ENCODE assay signal across 8 cellular contexts in the genomic region with DNA sequence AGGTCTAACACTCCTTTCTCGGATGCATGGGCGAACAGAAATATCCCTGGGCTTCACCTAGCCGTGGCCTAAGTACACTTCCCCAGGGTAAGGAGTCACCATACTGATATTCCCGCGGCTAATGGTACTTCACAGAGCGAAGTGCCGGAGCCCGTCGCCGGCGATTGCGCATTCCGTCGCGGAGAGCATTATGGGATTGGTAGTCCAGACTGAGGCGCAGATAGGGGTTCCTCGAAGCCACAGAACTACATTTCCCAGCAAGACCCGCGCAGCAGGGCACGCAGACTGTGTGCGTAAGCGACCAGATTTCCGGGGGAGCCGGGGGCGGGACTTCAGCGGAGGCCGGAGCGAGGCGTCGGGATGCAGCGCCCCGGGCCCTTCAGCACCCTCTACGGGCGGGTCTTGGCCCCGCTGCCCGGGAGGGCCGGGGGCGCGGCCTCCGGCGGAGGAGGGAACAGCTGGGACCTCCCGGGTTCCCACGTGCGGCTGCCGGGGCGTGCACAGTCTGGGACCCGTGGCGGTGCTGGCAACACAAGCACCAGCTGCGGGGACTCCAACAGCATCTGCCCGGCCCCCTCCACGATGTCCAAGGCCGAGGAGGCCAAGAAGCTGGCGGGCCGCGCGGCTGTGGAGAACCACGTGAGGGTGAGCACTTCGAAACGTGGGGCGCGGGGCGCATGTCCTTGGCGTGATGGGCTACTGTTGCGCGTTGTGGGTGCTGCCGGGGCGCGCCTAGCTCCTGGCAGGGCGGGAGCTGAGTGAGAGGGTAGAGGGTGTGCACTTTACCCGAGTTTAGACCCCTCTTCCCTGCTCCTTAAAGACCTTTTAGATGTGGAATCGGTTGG. TPM values are rescaled to one million over a fixed set of nuclear protein-coding genes. Genes with fewer than 3 reads are reported as not detected.
A peak's percentile ranks its signal among the peaks of the same experiment; 100 is the strongest.
DNase-seq lines count a peak whose midpoint lies in the region; ATAC-seq and TF ChIP-seq lines count a peak whose summit lies in the region.

RPIA (plus strand) TSS at position 335 of the 845 bp plus-strand sequence; CDS start at position 361, 26 bp downstream.

- H3K36me3 Mint-ChIP-seq in chondrocyte (ENCODE audit: low read depth), result no peaks in the 10 kb centered on the region

- H3K4me1 Mint-ChIP-seq in chondrocyte (ENCODE audit: low read depth), result peaks cover 38% of the 10 kb centered on the region

- peaks cover 4% of the 10 kb centered on the region for H3K9me3 Mint-ChIP-seq in chondrocyte (ENCODE audit: low read depth)

- DNase-seq in BJ (ENCODE audit: low read depth) (peak; percentile 92), GM19238 (ENCODE audit: insufficient read length, low spot score) (peak; percentile 94), NCI-H510A treated with DMSO at 0.1 percent for 48 hours (lab: John Stamatoyannopoulos, UW) (peak; percentile 95), chondrocyte (ENCODE audit: low spot score) (peak; percentile 98), kidney glomerular epithelial cell (lab: John Stamatoyannopoulos, UW) (peak; percentile 98)
- peak; percentile 98 to 99 for DNase-seq in activated CD4-positive, alpha-beta T cell treated with anti-CD3 and anti-CD28 coated beads for 24 hours (ENCODE audit: low read depth in 2 of 2)
- DNase-seq in stimulated activated CD4-positive, alpha-beta T cell treated with anti-CD3 and anti-CD28 coated beads, Interleukin-1b, Interleukin-23, amount 100 ng/mL, for 1 hour (ENCODE audit: low read depth in 2 of 2), result peak; percentile 94 to 96

- H3K27ac Mint-ChIP-seq in chondrocyte (ENCODE audit: unreplicated experiment), result peak within 1 kb of the TSS; percentile 90

- H3K36me3 ChIP-seq in BJ (ENCODE audit: control insufficient read depth, insufficient read depth, low read length), result no peaks in the 10 kb centered on the region

- H3K27me3 ChIP-seq in BJ (ENCODE audit: control insufficient read depth, insufficient read depth, low read length), result no peaks in the 10 kb centered on the region

- TF ChIP-seq CTCF in BJ (IDR thresholded peaks at IDR 0.05; ENCODE audit: insufficient read depth, low read depth, low read length) (peak; percentile 56), chondrocyte (IDR thresholded peaks at IDR 0.05) (peak; percentile 76)

- peak within 1 kb of the TSS; percentile 86 for H3K4me3 Mint-ChIP-seq in chondrocyte (ENCODE audit: unreplicated experiment)

- H3K4me3 ChIP-seq in BJ (ENCODE audit: low read depth, low read length), result peak within 1 kb of the TSS; percentile 97

- ATAC-seq in HG03442 (IDR thresholded peaks at IDR 0.05; ENCODE audit: unreplicated experiment), result peak; percentile 94

- CTCF ChIA-PET in BJ (lab: Yijun Ruan, JAX), result interaction anchor here (0.8 to 3.5 kb wide), 4 partner anchors 9 to 19 kb away, joined by 3 to 16 read pairs (median 3); no protein-coding TSS in a partner anchor

- no peaks in the 10 kb centered on the region for H3K27me3 Mint-ChIP-seq in chondrocyte (ENCODE audit: low read depth)

- POLR2A ChIA-PET in BJ (lab: Charles Lee), result no interaction called here

RNA-seq across cellular contexts. Expression of gene RPIA, which starts in this region (rescaled TPM):
- 6.4 and 8.0 TPM in 2 replicates for polyA plus RNA-seq in BJ (2011; rRNA removed)
- polyA minus RNA-seq in BJ (2011; rRNA and poly(A)+ RNA removed), result 3.3 and 6.3 TPM in 2 replicates
- total RNA-seq in chondrocyte, result 8.6 to 9.0 TPM (median 8.9 TPM) in 3 replicates

Comparison
In these comparisons a context has a peak if more than half of its experiments do, and no peak if none do; other contexts are left out.
1. Peak in every context shown above with its lines: DNase-seq, ATAC-seq and H3K4me3 ChIP-seq.